ENCODE assay signal across 18 cellular contexts in the genomic region with DNA sequence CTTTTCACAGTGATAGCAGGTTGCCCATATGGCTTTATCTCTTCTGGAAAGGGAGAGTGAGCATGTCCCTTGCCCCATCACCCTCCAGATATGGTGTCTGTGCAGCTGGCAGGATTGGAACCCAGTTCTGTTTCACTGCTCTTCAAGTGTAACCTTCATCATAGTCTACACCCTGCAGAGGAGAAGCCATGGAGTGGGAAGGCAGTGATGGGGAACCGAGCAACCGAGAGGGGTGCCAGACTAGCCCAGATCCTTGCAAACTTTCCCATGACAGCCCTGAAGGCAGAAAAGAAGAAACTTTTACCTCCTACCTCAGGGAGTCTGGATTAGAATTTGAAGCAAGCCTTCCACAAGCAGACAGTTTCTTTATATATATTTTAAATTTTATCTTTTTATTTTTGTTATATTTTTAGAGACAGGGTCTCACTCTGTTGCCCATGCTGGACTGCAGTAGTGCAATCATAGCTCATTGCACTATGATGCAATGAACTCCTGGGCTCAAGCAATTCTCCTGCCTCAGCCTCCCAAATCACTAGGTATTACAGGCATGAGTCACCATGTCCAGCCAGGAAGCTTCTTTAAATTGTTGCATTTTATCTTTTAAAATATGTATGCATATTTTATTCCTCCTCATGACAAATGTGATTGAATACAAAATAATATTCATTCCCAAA.
DNase-seq lines count a peak whose midpoint lies in the region; ATAC-seq and TF ChIP-seq lines count a peak whose summit lies in the region.
"Had no signal": no experiment of that assay in that cellular context is flagged by ENCODE, and none has a peak within 500 bp of the region (broad histone marks: within the 10 kb centered on the region; RNA-seq: fewer than 3 reads in every experiment).

No MANE protein-coding gene starts in this region.

- DNase-seq in HCT116 (ENCODE audit: low read depth, low spot score) (peak; percentile 34), RWPE1 (ENCODE audit: low spot score) (no peak), fibroblast of gingiva (ENCODE audit: low read depth) (peak; percentile 46), trophoblast cell (no peak), LoVo (ENCODE audit: low spot score) (no peak)
- no peak for DNase-seq in effector memory CD8-positive, alpha-beta T cell
- DNase-seq: activated gamma-delta T cell, GDM1, heart right ventricle, KBM-7, left colon, NCI-H1436, NCI-H2227 treated with DMSO at 0.1 percent for 48 hours, OCI-M1 had no signal

- no peaks in the 10 kb centered on the region for H3K9me2 ChIP-seq in HCT116 (ENCODE audit: insufficient read depth)

- H2AFZ ChIP-seq in HCT116 (ENCODE audit: low read depth, low read length, poor library complexity, severe bottlenecking) (no peak overlapping the region), trophoblast cell (ENCODE audit: insufficient read depth, low read length, poor library complexity) (no peak overlapping the region)

- H3K27ac Mint-ChIP-seq in effector memory CD8-positive, alpha-beta T cell = no peak overlapping the region

- CTCF ChIA-PET in HCT116 (lab: Charles Lee) = interaction anchor here (1.3 to 2.1 kb wide), 4 partner anchors 9 to 131 kb away, joined by 3 to 8 read pairs (median 5); no protein-coding TSS in a partner anchor
- CTCF ChIA-PET in RWPE1 (lab: Yijun Ruan, JAX) = interaction anchor here (0.5 to 2.1 kb wide), 6 partner anchors 9 to 599 kb away, joined by 3 to 5 read pairs (median 4); no protein-coding TSS in a partner anchor

- no peak for TF ChIP-seq RAD21 in HCT116 (IDR thresholded peaks at IDR 0.05; ENCODE audit: low read depth)

- H3K9me3 Mint-ChIP-seq in effector memory CD8-positive, alpha-beta T cell = no peaks in the 10 kb centered on the region

- no peaks in the 10 kb centered on the region for H3K9me3 ChIP-seq in HCT116 (ENCODE audit: control insufficient read depth in 1 of 2, insufficient read depth in 1 of 2, low read depth in 1 of 2, low read length in 2 of 2)
- H3K9me3 ChIP-seq in trophoblast cell (ENCODE audit: insufficient read depth, low read depth, low read length) = no peaks in the 10 kb centered on the region
- H3K9me3 ChIP-seq: heart right ventricle, pancreas had no signal

- RAD21 ChIA-PET in HCT116 (lab: Charles Lee; ENCODE audit: low non-redundant PET in 1 of 2, low total read pairs in 2 of 2, uncharacterized antibody in 2 of 2, unreplicated experiment in 2 of 2) = no interaction called here

- no peaks in the 10 kb centered on the region for H3K79me2 ChIP-seq in HCT116 (ENCODE audit: insufficient read depth, low read length)
- peaks cover 2% of the 10 kb centered on the region for H3K79me2 ChIP-seq in trophoblast cell (ENCODE audit: control insufficient read depth, insufficient read depth, low read length, poor library complexity)

- no peaks in the 10 kb centered on the region for H3K27me3 ChIP-seq in HCT116 (ENCODE audit: insufficient read depth, low read length)
- no peaks in the 10 kb centered on the region for H3K27me3 ChIP-seq in trophoblast cell (ENCODE audit: insufficient read depth, low read length)
- H3K27me3 ChIP-seq: cardiac muscle cell, pancreas had no signal

- H2BK12ac ChIP-seq in trophoblast cell (ENCODE audit: low read length) = peak overlapping the region; percentile 39

- ATAC-seq in HCT116 = no peak
- no peak for ATAC-seq in effector memory CD8-positive, alpha-beta T cell (replicated peaks)
- ATAC-seq in HG02840 (IDR thresholded peaks at IDR 0.05; ENCODE audit: low FRiP score, unreplicated experiment) = no peak
- ATAC-seq: heart right ventricle, left colon had no signal

- H3K36me3 ChIP-seq in HCT116 (ENCODE audit: control insufficient read depth in 1 of 2, insufficient read depth in 2 of 2, low read length in 2 of 2) = no peaks in the 10 kb centered on the region
- H3K36me3 ChIP-seq in trophoblast cell (ENCODE audit: control insufficient read depth in 1 of 2, insufficient read depth in 2 of 2, low read length in 2 of 2) = no peaks in the 10 kb centered on the region
- H3K36me3 ChIP-seq: cardiac muscle cell, heart right ventricle, pancreas, WERI-Rb-1 had no signal

- H4K8ac ChIP-seq in trophoblast cell (ENCODE audit: low read depth, low read length) = no peak overlapping the region

- no peaks in the 10 kb centered on the region for H3K4me1 Mint-ChIP-seq in effector memory CD8-positive, alpha-beta T cell (ENCODE audit: low read depth in 2 of 2)

- peaks cover 32 to 37% of the 10 kb centered on the region in 2 donors for H3K27me3 Mint-ChIP-seq in effector memory CD8-positive, alpha-beta T cell

- H3K4me1 ChIP-seq in HCT116 (ENCODE audit: control insufficient read depth in 1 of 2, insufficient read depth in 2 of 2, low read length in 2 of 2) (peaks cover 32 to 82% of the 10 kb centered on the region in 2 experiments), trophoblast cell (ENCODE audit: control insufficient read depth in 1 of 2, insufficient read depth in 2 of 2, low read length in 2 of 2) (peaks cover 28 to 36% of the 10 kb centered on the region in 2 experiments)

- no peak overlapping the region for H3K4me3 Mint-ChIP-seq in effector memory CD8-positive, alpha-beta T cell

- H4K12ac ChIP-seq in trophoblast cell (ENCODE audit: low read depth, low read length) = no peak overlapping the region

- peak overlapping the region; percentile 34 for H3K9ac ChIP-seq in HCT116 (ENCODE audit: low read length)
- H3K9ac ChIP-seq in trophoblast cell (ENCODE audit: low read length) = no peak overlapping the region

- peak overlapping the region; percentile 67 for H4K91ac ChIP-seq in trophoblast cell (ENCODE audit: low read depth, low read length)

- peak overlapping the region; percentile 36 for H3K14ac ChIP-seq in trophoblast cell (ENCODE audit: low read length)

- H3K27ac ChIP-seq in HCT116 (ENCODE audit: low read depth, low read length) (peak overlapping the region; percentile 77; the same call in 1 of the 2 replicates), RWPE1 (peak overlapping the region; percentile 83), trophoblast cell (ENCODE audit: low read depth, low read length) (peak overlapping the region; percentile 78)
- H3K27ac ChIP-seq: cardiac muscle cell, heart right ventricle, pancreas, WERI-Rb-1 had no signal

- TF ChIP-seq POLR2A in HCT116 (IDR thresholded peaks at IDR 0.05; ENCODE audit: borderline replicate concordance, extremely low read depth, insufficient read depth, insufficient read length) = no peak

- peak overlapping the region in 1 of 2 experiments; percentile 47; a peak in 2 of 4 replicates for H3K4me3 ChIP-seq in HCT116 (replicated peaks in 1 of 2; ENCODE audit: low read depth in 1 of 2, low read length in 2 of 2)
- no peak overlapping the region for H3K4me3 ChIP-seq in trophoblast cell (ENCODE audit: low read depth, low read length)
- H3K4me3 ChIP-seq: cardiac muscle cell, heart right ventricle, pancreas had no signal

- no CpG with 5 or more reads among the region's 2 CpGs for WGBS in trophoblast cell (ENCODE audit: extremely low coverage, insufficient coverage, insufficient read length)

- POLR2A ChIA-PET in HCT116 (lab: Charles Lee) = interaction anchor here (1.0 to 4.9 kb wide), 5 partner anchors 9 to 131 kb away, joined by 3 to 32 read pairs (median 4); no protein-coding TSS in a partner anchor
- POLR2A ChIA-PET in RWPE1 (lab: Yijun Ruan, JAX; ENCODE audit: low non-redundant PET) = no interaction called here

- H3K36me3 Mint-ChIP-seq in effector memory CD8-positive, alpha-beta T cell (ENCODE audit: insufficient read depth) = no peaks in the 10 kb centered on the region

- H3K4ac ChIP-seq in trophoblast cell (ENCODE audit: low read depth, low read length) = peak overlapping the region; percentile 2

- no peak overlapping the region for H2AK5ac ChIP-seq in trophoblast cell (ENCODE audit: low read length)

- intact Hi-C loops in HCT116 (cut with micrococcal nuclease) = loop anchor here (10.0 kb wide), 1 partner anchor 340 kb away; no protein-coding TSS in a partner anchor

- no peaks in the 10 kb centered on the region for H4K20me1 ChIP-seq in HCT116 (ENCODE audit: insufficient read depth)

- no TSS peak for BruUV-seq in HCT116 (replicated peaks; lab: Mats Ljungman, UMichigan)

- peak overlapping the region; percentile 29 for H2BK120ac ChIP-seq in trophoblast cell (ENCODE audit: insufficient read depth, low read length, poor library complexity)

- TF ChIP-seq CTCF in HCT116 (IDR thresholded peaks at IDR 0.05 in 2 of 3, conservative IDR thresholded peaks at IDR 0.05 in 1 of 3; ENCODE audit: borderline replicate concordance in 1 of 3, insufficient read depth in 1 of 3, low read depth in 2 of 3, low read length in 2 of 3) (no peak), RWPE1 (conservative IDR thresholded peaks at IDR 0.05; ENCODE audit: low read depth) (no peak)

- H3K4me2 ChIP-seq in HCT116 (ENCODE audit: low read length) = peak overlapping the region; percentile 78
- H3K4me2 ChIP-seq in trophoblast cell (ENCODE audit: low read length) = no peak overlapping the region

- H2BK5ac ChIP-seq in trophoblast cell (ENCODE audit: low read depth, low read length, poor library complexity) = peak overlapping the region; percentile 23

- peak overlapping the region; percentile 68 for H3K18ac ChIP-seq in trophoblast cell (ENCODE audit: low read length)

- peaks cover 25% of the 10 kb centered on the region for H3K79me1 ChIP-seq in trophoblast cell (ENCODE audit: low read length)

- no peak overlapping the region for H3K23ac ChIP-seq in trophoblast cell (ENCODE audit: low read length)

TF ChIP-seq in HCT116, 20 proteins besides CTCF, POLR2A, EP300 and RAD21:
- no peak for TF ChIP-seq ATF3 (IDR thresholded peaks at IDR 0.05)
- peak; percentile 85 for TF ChIP-seq CEBPB (IDR thresholded peaks at IDR 0.05; ENCODE audit: low read depth)
- TF ChIP-seq SRF (IDR thresholded peaks at IDR 0.05; ENCODE audit: low read depth) = no peak; the same call in 1 of the 2 replicates
- TF ChIP-seq SP1 (IDR thresholded peaks at IDR 0.05; ENCODE audit: low read depth) = no peak

Comparison
In these comparisons a context has a peak if more than half of its experiments do, and no peak if none do; other contexts are left out.
1. DNase-seq: peak in HCT116 (single experiment) and fibroblast of gingiva (single experiment); none in RWPE1 (single experiment), trophoblast cell (0 of 2), effector memory CD8-positive, alpha-beta T cell (0 of 3) and LoVo (single experiment).
2. Peak in every context shown above with its lines, with median percentiles within 50 percentile points of each other: H3K27ac ChIP-seq.